1 cellular context compared by ENCODE assay signal in the genomic region with DNA sequence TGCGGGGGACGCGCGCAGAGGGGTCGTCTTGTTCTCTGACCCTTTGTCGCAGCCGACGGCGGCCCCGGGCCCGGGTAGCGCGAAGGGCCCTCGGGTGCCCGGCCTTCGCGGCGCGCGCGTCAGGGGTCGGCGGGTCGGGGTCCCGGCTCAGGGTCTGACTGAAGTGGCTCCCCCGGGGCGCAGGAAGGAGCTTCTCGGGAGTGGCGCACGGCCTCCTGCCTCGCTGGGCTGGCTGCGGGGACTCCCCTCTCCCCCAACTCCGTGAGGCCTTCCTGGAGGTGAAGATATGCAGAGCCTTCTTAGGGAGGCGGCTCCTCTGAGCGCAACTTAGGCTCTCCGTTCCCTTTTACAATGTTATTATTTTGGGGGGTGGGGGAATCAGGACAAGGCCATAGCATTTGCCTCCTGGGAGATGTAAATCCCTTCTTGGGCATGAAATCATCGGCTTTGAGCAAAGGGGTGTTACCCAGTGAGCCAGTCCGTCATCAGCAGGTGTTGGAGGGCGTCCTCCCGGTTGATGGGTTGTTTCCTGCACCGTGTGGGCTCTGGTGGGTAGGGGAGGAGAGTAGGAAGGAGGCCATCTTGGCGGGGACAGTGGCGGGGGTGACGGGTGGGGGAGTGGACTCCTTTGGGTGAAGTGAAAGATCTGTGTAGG.
TF ChIP-seq lines count a peak whose summit lies in the region.

No MANE protein-coding gene starts in this region.

TF ChIP-seq in HEK293, 187 proteins besides CTCF, POLR2A, EP300 and RAD21 (continued from another document and continues in another):
- 0 out of 2 replicates have a peak, but pooled peaks have one; percentile 51 for TF ChIP-seq ZBTB48 (tag by site-specific recombination; IDR thresholded peaks at IDR 0.05)
- TF ChIP-seq ZSCAN23 (tag by site-specific recombination; IDR thresholded peaks at IDR 0.05): no peak
- no peak for TF ChIP-seq GLI4 (tag by site-specific recombination; IDR thresholded peaks at IDR 0.05)
- no peak for TF ChIP-seq ZNF658 (tag by site-specific recombination; IDR thresholded peaks at IDR 0.05)
- TF ChIP-seq, protein P1, sequence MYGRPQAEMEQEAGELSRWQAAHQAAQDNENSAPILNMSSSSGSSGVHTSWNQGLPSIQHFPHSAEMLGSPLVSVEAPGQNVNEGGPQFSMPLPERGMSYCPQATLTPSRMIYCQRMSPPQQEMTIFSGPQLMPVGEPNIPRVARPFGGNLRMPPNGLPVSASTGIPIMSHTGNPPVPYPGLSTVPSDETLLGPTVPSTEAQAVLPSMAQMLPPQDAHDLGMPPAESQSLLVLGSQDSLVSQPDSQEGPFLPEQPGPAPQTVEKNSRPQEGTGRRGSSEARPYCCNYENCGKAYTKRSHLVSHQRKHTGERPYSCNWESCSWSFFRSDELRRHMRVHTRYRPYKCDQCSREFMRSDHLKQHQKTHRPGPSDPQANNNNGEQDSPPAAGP (tag by site-specific recombination; IDR thresholded peaks at IDR 0.05): peak; percentile 62
- peak; percentile 63 for TF ChIP-seq WT1 (tag by site-specific recombination; IDR thresholded peaks at IDR 0.05)
- TF ChIP-seq ZNF660 (tag by site-specific recombination; IDR thresholded peaks at IDR 0.05): 0 out of 2 replicates have a peak, but pooled peaks have one; percentile 4
- no peak for TF ChIP-seq HOXC10 (CRISPR knock-in tag; IDR thresholded peaks at IDR 0.05)
- TF ChIP-seq ZNF558 (tag by site-specific recombination; IDR thresholded peaks at IDR 0.05): no peak
- no peak for TF ChIP-seq ZSCAN4 (tag by site-specific recombination; IDR thresholded peaks at IDR 0.05)
- TF ChIP-seq, protein P2, sequence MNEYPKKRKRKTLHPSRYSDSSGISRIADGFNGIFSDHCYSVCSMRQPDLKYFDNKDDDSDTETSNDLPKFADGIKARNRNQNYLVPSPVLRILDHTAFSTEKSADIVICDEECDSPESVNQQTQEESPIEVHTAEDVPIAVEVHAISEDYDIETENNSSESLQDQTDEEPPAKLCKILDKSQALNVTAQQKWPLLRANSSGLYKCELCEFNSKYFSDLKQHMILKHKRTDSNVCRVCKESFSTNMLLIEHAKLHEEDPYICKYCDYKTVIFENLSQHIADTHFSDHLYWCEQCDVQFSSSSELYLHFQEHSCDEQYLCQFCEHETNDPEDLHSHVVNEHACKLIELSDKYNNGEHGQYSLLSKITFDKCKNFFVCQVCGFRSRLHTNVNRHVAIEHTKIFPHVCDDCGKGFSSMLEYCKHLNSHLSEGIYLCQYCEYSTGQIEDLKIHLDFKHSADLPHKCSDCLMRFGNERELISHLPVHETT (tag by site-specific recombination; IDR thresholded peaks at IDR 0.05): no peak
- TF ChIP-seq ZNF692 (tag by site-specific recombination; IDR thresholded peaks at IDR 0.05): no peak
- TF ChIP-seq, protein P3, sequence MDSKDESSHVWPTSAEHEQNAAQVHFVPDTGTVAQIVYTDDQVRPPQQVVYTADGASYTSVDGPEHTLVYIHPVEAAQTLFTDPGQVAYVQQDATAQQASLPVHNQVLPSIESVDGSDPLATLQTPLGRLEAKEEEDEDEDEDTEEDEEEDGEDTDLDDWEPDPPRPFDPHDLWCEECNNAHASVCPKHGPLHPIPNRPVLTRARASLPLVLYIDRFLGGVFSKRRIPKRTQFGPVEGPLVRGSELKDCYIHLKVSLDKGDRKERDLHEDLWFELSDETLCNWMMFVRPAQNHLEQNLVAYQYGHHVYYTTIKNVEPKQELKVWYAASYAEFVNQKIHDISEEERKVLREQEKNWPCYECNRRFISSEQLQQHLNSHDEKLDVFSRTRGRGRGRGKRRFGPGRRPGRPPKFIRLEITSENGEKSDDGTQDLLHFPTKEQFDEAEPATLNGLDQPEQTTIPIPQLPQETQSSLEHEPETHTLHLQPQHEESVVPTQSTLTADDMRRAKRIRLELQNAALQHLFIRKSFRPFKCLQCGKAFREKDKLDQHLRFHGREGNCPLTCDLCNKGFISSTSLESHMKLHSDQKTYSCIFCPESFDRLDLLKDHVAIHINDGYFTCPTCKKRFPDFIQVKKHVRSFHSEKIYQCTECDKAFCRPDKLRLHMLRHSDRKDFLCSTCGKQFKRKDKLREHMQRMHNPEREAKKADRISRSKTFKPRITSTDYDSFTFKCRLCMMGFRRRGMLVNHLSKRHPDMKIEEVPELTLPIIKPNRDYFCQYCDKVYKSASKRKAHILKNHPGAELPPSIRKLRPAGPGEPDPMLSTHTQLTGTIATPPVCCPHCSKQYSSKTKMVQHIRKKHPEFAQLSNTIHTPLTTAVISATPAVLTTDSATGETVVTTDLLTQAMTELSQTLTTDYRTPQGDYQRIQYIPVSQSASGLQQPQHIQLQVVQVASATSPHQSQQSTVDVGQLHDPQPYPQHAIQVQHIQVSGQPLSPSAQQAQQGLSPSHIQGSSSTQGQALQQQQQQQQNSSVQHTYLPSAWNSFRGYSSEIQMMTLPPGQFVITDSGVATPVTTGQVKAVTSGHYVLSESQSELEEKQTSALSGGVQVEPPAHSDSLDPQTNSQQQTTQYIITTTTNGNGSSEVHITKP (tag by site-specific recombination; IDR thresholded peaks at IDR 0.05): peak; percentile 97
- TF ChIP-seq ZFP37 (tag by site-specific recombination; IDR thresholded peaks at IDR 0.05): 0 out of 2 replicates have a peak, but pooled peaks have one; percentile 26
- TF ChIP-seq ZNF580 (tag by site-specific recombination; IDR thresholded peaks at IDR 0.05): 0 out of 2 replicates have a peak, but pooled peaks have one; percentile 26
- TF ChIP-seq, protein P4, sequence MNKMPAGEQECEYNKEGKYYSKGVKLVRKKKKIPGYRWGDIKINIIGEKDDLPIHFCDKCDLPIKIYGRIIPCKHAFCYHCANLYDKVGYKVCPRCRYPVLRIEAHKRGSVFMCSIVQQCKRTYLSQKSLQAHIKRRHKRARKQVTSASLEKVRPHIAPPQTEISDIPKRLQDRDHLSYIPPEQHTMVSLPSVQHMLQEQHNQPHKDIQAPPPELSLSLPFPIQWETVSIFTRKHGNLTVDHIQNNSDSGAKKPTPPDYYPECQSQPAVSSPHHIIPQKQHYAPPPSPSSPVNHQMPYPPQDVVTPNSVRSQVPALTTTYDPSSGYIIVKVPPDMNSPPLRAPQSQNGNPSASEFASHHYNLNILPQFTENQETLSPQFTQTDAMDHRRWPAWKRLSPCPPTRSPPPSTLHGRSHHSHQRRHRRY (tag by site-specific recombination; IDR thresholded peaks at IDR 0.05): no peak
- peak; percentile 74 for TF ChIP-seq ZBTB20 (tag by site-specific recombination; IDR thresholded peaks at IDR 0.05)
- no peak for TF ChIP-seq ZNF513 (tag by site-specific recombination; IDR thresholded peaks at IDR 0.05)
- TF ChIP-seq, protein P5, sequence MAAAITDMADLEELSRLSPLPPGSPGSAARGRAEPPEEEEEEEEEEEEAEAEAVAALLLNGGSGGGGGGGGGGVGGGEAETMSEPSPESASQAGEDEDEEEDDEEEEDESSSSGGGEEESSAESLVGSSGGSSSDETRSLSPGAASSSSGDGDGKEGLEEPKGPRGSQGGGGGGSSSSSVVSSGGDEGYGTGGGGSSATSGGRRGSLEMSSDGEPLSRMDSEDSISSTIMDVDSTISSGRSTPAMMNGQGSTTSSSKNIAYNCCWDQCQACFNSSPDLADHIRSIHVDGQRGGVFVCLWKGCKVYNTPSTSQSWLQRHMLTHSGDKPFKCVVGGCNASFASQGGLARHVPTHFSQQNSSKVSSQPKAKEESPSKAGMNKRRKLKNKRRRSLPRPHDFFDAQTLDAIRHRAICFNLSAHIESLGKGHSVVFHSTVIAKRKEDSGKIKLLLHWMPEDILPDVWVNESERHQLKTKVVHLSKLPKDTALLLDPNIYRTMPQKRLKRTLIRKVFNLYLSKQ (tag by site-specific recombination; IDR thresholded peaks at IDR 0.05; ENCODE audit: borderline replicate concordance): no peak
- TF ChIP-seq ZNF654 (tag by site-specific recombination; IDR thresholded peaks at IDR 0.05; ENCODE audit: low read depth): no peak
- TF ChIP-seq TSHZ1 (tag by site-specific recombination; IDR thresholded peaks at IDR 0.05; ENCODE audit: borderline replicate concordance): no peak
- TF ChIP-seq ZNF10 (tag by site-specific recombination; IDR thresholded peaks at IDR 0.05): peak; percentile 95
- TF ChIP-seq ZNF146 (tag by site-specific recombination; IDR thresholded peaks at IDR 0.05): no peak
- TF ChIP-seq ZNF548 (tag by site-specific recombination; IDR thresholded peaks at IDR 0.05): no peak
- TF ChIP-seq REPIN1 (tag by site-specific recombination; IDR thresholded peaks at IDR 0.05; ENCODE audit: low read depth): peak; percentile 6; the same call in 1 of the 2 replicates
- TF ChIP-seq ZNF274 (IDR thresholded peaks at IDR 0.05; ENCODE audit: low read length): no peak
- TF ChIP-seq ZNF274 (tag by site-specific recombination; IDR thresholded peaks at IDR 0.05; ENCODE audit: borderline replicate concordance): no peak
- TF ChIP-seq, protein P6, sequence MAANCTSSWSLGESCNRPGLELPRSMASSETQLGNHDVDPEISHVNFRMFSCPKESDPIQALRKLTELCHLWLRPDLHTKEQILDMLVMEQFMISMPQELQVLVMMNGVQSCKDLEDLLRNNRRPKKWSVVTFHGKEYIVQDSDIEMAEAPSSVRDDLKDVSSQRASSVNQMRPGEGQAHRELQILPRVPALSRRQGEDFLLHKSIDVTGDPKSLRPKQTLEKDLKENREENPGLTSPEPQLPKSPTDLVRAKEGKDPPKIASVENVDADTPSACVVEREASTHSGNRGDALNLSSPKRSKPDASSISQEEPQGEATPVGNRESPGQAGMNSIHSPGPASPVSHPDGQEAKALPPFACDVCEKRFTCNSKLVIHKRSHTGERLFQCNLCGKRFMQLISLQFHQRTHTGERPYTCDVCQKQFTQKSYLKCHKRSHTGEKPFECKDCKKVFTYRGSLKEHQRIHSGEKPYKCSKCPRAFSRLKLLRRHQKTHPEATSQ (tag by site-specific recombination; IDR thresholded peaks at IDR 0.05): no peak
- no peak for TF ChIP-seq ZNF354C (tag by site-specific recombination; IDR thresholded peaks at IDR 0.05; ENCODE audit: borderline replicate concordance, low read depth)
- TF ChIP-seq ZBTB17 (tag by site-specific recombination; IDR thresholded peaks at IDR 0.05): peak; percentile 53; the same call in 1 of the 2 replicates
- TF ChIP-seq FEZF1 (tag by site-specific recombination; IDR thresholded peaks at IDR 0.05): no peak
- TF ChIP-seq ZNF24 (tag by site-specific recombination; IDR thresholded peaks at IDR 0.05): peak; percentile 62; the same call in 1 of the 2 replicates
- TF ChIP-seq BCL11A (tag by site-specific recombination; IDR thresholded peaks at IDR 0.05; ENCODE audit: low read depth): no peak; the same call in 1 of the 2 replicates
- no peak for TF ChIP-seq ZNF571 (tag by site-specific recombination; IDR thresholded peaks at IDR 0.05)
- no peak for TF ChIP-seq ZNF140 (tag by site-specific recombination; IDR thresholded peaks at IDR 0.05)
- TF ChIP-seq ZNF776 (tag by site-specific recombination; IDR thresholded peaks at IDR 0.05; ENCODE audit: borderline replicate concordance): no peak
- no peak for TF ChIP-seq ZNF112 (tag by site-specific recombination; IDR thresholded peaks at IDR 0.05)
- TF ChIP-seq ZNF426 (tag by site-specific recombination; IDR thresholded peaks at IDR 0.05): no peak
- TF ChIP-seq ZNF837 (tag by site-specific recombination; IDR thresholded peaks at IDR 0.05): no peak
